In genomic region chr9:136807281-136808074, GRCh38 we compare ENCODE assay signal across 8 cellular contexts. TPM values are rescaled to one million over a fixed set of nuclear protein-coding genes. Genes with fewer than 3 reads are reported as not detected.
DNase-seq lines count a peak whose midpoint lies in the region; ATAC-seq and TF ChIP-seq lines count a peak whose summit lies in the region.

TSS of gene RABL6 (plus strand) at chr9:136807948. CDS start at chr9:136808197, 249 bp downstream.

- DNase-seq in NCI-H1694 treated with DMSO at 0.1 percent for 48 hours (lab: John Stamatoyannopoulos, UW): peak; percentile 24
- DNase-seq in NCI-H1694 (lab: John Stamatoyannopoulos, UW): no peak
- DNase-seq in NCI-H1930 (lab: John Stamatoyannopoulos, UW): peak; percentile 54 to 81
- DNase-seq in WTC11 (ENCODE audit: low spot score): peak; percentile 65
- peak in 52 of 61 donors; percentile 32 to 86 (median 65) for DNase-seq in caudate nucleus (lab: John Stamatoyannopoulos, UW)
- DNase-seq in iris pigment epithelial cell (ENCODE audit: low read depth): peak; percentile 61
- DNase-seq in stimulated activated CD4-positive, alpha-beta T cell treated with anti-CD3 and anti-CD28 coated beads, Interleukin-12 subunit alpha, Interleukin-12 subunit beta, amount 100 ng/mL, for 4 hours: peak; percentile 77

- H3K9me3 Mint-ChIP-seq in WTC11: no peaks in the 10 kb centered on the region

- peak within 1 kb of the TSS; percentile 77 for H3K27ac ChIP-seq in caudate nucleus (ENCODE audit: low read depth, low read length)

- POLR2A ChIA-PET in WTC11 (lab: Charles Lee): interaction anchor here (0.8 to 1.4 kb wide), 3 partner anchors 15 to 40 kb away, joined by 3 to 5 read pairs (median 3); no protein-coding TSS in a partner anchor

- ATAC-seq in HG02759 (IDR thresholded peaks at IDR 0.05; ENCODE audit: unreplicated experiment) (peak; percentile 90), WTC11 (peak; percentile 74)

- CTCF ChIA-PET in WTC11 (lab: Charles Lee): interaction anchor here (1.1 to 3.8 kb wide), 13 partner anchors 7 to 256 kb away, joined by 3 to 32 read pairs (median 5); partner anchors contain the start of genes AJM1 and TMEM141

- H3K4me3 Mint-ChIP-seq in WTC11: peak within 1 kb of the TSS; percentile 86

- TF ChIP-seq CTCF in WTC11 (IDR thresholded peaks at IDR 0.05): no peak

- H3K4me1 Mint-ChIP-seq in WTC11: peaks cover 21% of the 10 kb centered on the region

- peak within 1 kb of the TSS; percentile 53; the same call in 1 of the 2 replicates for H3K27ac Mint-ChIP-seq in WTC11

- peaks cover 14% of the 10 kb centered on the region for H3K36me3 Mint-ChIP-seq in WTC11

- H3K27me3 Mint-ChIP-seq in WTC11 (ENCODE audit: low read depth): peaks cover 20% of the 10 kb centered on the region

TF ChIP-seq in WTC11, 78 proteins besides CTCF, POLR2A, EP300 and RAD21 (continues in another document):
- TF ChIP-seq CDX4 (CRISPR knock-in tag; IDR thresholded peaks at IDR 0.05; ENCODE audit: borderline replicate concordance): no peak
- 0 out of 2 replicates have a peak, but pooled peaks have one; percentile 35 for TF ChIP-seq ATF2 (CRISPR knock-in tag; IDR thresholded peaks at IDR 0.05; ENCODE audit: borderline replicate concordance, low read depth)
- TF ChIP-seq TEAD4 (CRISPR knock-in tag; IDR thresholded peaks at IDR 0.05): no peak
- TF ChIP-seq ZBTB43 (CRISPR knock-in tag; IDR thresholded peaks at IDR 0.05): 0 out of 2 replicates have a peak, but pooled peaks have one; percentile 29
- no peak for TF ChIP-seq ATF3 (CRISPR knock-in tag; conservative IDR thresholded peaks at IDR 0.05)
- no peak for TF ChIP-seq CREB1 (CRISPR knock-in tag; IDR thresholded peaks at IDR 0.05)
- no peak for TF ChIP-seq TCF7 (CRISPR knock-in tag; IDR thresholded peaks at IDR 0.05; ENCODE audit: low read depth)
- no peak for TF ChIP-seq KAT7 (CRISPR knock-in tag; IDR thresholded peaks at IDR 0.05; ENCODE audit: borderline replicate concordance)
- TF ChIP-seq NFYB (CRISPR knock-in tag; conservative IDR thresholded peaks at IDR 0.05; ENCODE audit: low read depth): no peak
- 0 out of 2 replicates have a peak, but pooled peaks have one; percentile 8 for TF ChIP-seq PRDM15 (CRISPR knock-in tag; IDR thresholded peaks at IDR 0.05)
- no peak for TF ChIP-seq TP53 (CRISPR knock-in tag; IDR thresholded peaks at IDR 0.05)
- TF ChIP-seq E2F4 (CRISPR knock-in tag; IDR thresholded peaks at IDR 0.05; ENCODE audit: borderline replicate concordance, low read depth): no peak
- no peak for TF ChIP-seq AFF4 (CRISPR knock-in tag; IDR thresholded peaks at IDR 0.05; ENCODE audit: borderline replicate concordance)
- 0 out of 2 replicates have a peak, but pooled peaks have one; percentile 20 for TF ChIP-seq E2F5 (CRISPR knock-in tag; IDR thresholded peaks at IDR 0.05)

RNA-seq across cellular contexts. Expression of gene RABL6, which starts in this region (rescaled TPM):
- total RNA-seq in WTC11 (2021): 134 to 171 TPM (median 139 TPM) in 3 replicates
